ENCODE assay signal across 9 cellular contexts in the genomic region with DNA sequence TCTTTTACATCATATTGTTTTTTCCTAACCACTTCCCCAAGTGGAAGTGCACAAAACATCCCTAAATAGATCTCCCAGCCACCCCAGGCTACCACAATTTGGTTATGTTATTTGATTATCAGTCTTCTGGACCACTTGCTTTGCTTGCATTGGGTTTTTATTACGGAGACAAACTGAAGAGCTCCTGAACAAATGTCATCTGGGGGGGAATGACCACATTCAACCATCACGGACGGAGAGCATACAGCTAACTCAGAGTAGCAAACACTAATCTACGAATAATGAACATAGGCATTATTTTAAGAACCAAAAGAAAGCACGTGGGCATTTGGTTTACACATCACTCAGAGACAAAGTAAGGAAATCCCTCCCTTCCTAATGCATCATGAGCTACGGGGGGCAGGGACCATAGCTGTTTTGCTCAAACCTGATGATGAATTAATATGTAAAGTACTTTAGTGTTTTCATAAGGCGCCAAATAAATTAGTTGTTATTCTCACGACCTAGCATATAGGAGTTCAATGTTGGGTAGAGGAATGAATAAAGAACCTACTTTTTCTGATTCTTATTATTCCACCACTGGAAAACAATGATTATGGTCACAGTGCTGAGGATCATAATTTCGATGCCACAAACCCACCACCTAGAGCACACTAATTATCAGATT. TPM values are rescaled to one million over a fixed set of nuclear protein-coding genes. Genes with fewer than 3 reads are reported as not detected.
DNase-seq lines count a peak whose midpoint lies in the region; ATAC-seq, FAIRE-seq and TF ChIP-seq lines count a peak whose summit lies in the region.
"Had no signal": no experiment of that assay in that cellular context is flagged by ENCODE, and none has a peak within 500 bp of the region (broad histone marks: within the 10 kb centered on the region; RNA-seq: fewer than 3 reads in every experiment).

No MANE protein-coding gene starts in this region.

- no peak for FAIRE-seq in GM19239 (lab: Jason Lieb, UNC)
- FAIRE-seq: endometrium had no signal

- DNase-seq in NCI-H82 (lab: John Stamatoyannopoulos, UW) (peak; percentile 45), NCI-H82 treated with DMSO at 0.1 percent for 48 hours (lab: John Stamatoyannopoulos, UW; ENCODE audit: unreplicated experiment) (no peak), RPMI7951 (ENCODE audit: low read depth) (peak; percentile 24), coronary artery (ENCODE audit: low spot score) (no peak), GM19239 (ENCODE audit: insufficient read length, low spot score) (no peak)

- ATAC-seq in HG03280 (IDR thresholded peaks at IDR 0.05; ENCODE audit: unreplicated experiment) (no peak), GM18868 (IDR thresholded peaks at IDR 0.05; ENCODE audit: unreplicated experiment) (no peak)

- H3K9ac ChIP-seq in mucosa of rectum (ENCODE audit: low read depth in 1 of 2, low read length in 2 of 2), result peak overlapping the region; percentile 34 to 36

- H3K4me3 ChIP-seq in coronary artery, result peak overlapping the region; percentile 91
- H3K4me3 ChIP-seq in mucosa of rectum (ENCODE audit: low read length in 2 of 2), result peak overlapping the region; percentile 67 to 68

- no peaks in the 10 kb centered on the region for H3K27me3 ChIP-seq in mucosa of rectum (ENCODE audit: control insufficient read depth in 2 of 2, insufficient read depth in 2 of 2, low read length in 2 of 2)

- TF ChIP-seq CTCF in coronary artery (IDR thresholded peaks at IDR 0.05), result no peak

- H3K36me3 ChIP-seq in mucosa of rectum (ENCODE audit: control insufficient read depth in 2 of 2, insufficient read depth in 2 of 2, low read length in 2 of 2), result no peaks in the 10 kb centered on the region

- H3K9me3 ChIP-seq in mucosa of rectum (ENCODE audit: control insufficient read depth in 2 of 2, low read length in 2 of 2), result no peaks in the 10 kb centered on the region

- peaks cover 6 to 8% of the 10 kb centered on the region in 2 donors for H3K4me1 ChIP-seq in mucosa of rectum (ENCODE audit: control insufficient read depth in 2 of 2, insufficient read depth in 2 of 2, low read length in 2 of 2)

- H3K27ac ChIP-seq in coronary artery (peak overlapping the region; percentile 61 to 94), mucosa of rectum (ENCODE audit: low read depth in 2 of 2, low read length in 2 of 2) (peak overlapping the region; percentile 70 to 86)

RNA-seq across cellular contexts. Expression of gene TMEM156, which starts 11.6 kb away (rescaled TPM):
- total RNA-seq in RPMI7951 (2014; rRNA removed; shearing (Covaris generic)), result 0.12 and 0.49 TPM in 2 replicates

RNA-seq across cellular contexts. Expression of gene KLHL5, which starts 18.2 kb away (rescaled TPM):
- total RNA-seq in RPMI7951 (2014; rRNA removed; shearing (Covaris generic)), result 30.1 and 35.7 TPM in 2 replicates

Comparison
In these comparisons a context has a peak if more than half of its experiments do, and no peak if none do; other contexts are left out.
1. DNase-seq: peak in NCI-H82 (single experiment) and RPMI7951 (single experiment); none in NCI-H82 treated with DMSO at 0.1 percent for 48 hours (single experiment), coronary artery (single experiment) and GM19239 (single experiment).